ENCODE assay signal across 11 cellular contexts in genomic region chr1:41359211-41360073, GRCh38. TPM values are rescaled to one million over a fixed set of nuclear protein-coding genes. Genes with fewer than 3 reads are reported as not detected.
DNase-seq lines count a peak whose midpoint lies in the region; ATAC-seq, FAIRE-seq and TF ChIP-seq lines count a peak whose summit lies in the region.
"Had no signal": no experiment of that assay in that cellular context is flagged by ENCODE, and none has a peak within 500 bp of the region (broad histone marks: within the 10 kb centered on the region; RNA-seq: fewer than 3 reads in every experiment).

No MANE protein-coding gene starts in this region.

- H3K9me3 ChIP-seq in keratinocyte (ENCODE audit: control insufficient read depth, low read depth, low read length) (no peaks in the 10 kb centered on the region), stomach smooth muscle (ENCODE audit: control insufficient read depth in 2 of 2, low read length in 2 of 2) (no peaks in the 10 kb centered on the region)

- no peaks in the 10 kb centered on the region for H3K79me2 ChIP-seq in keratinocyte (ENCODE audit: control insufficient read depth, insufficient read depth, low read length)

- H2AFZ ChIP-seq in keratinocyte (ENCODE audit: control insufficient read depth, low read length), result no peak overlapping the region

- peaks cover 7% of the 10 kb centered on the region for H4K20me1 ChIP-seq in keratinocyte (ENCODE audit: control insufficient read depth, extremely low read depth, insufficient read depth, low read length)

- H3K9me1 ChIP-seq in keratinocyte (ENCODE audit: control insufficient read depth, extremely low read depth, insufficient read depth, low read length), result peaks cover 3% of the 10 kb centered on the region

- H3K4me2 ChIP-seq in keratinocyte (ENCODE audit: control insufficient read depth, extremely low read depth, insufficient read depth, low read depth, low read length), result peak overlapping the region; percentile 10

- FAIRE-seq in keratinocyte (lab: Jason Lieb, UNC), result no peak

- H3K36me3 Mint-ChIP-seq in activated CD4-positive, alpha-beta T cell treated with anti-CD3 and anti-CD28 coated beads, Interleukin-2, amount 10 ng/mL, durations not matched to agents 24 days and 14 days (ENCODE audit: low read depth), result no peaks in the 10 kb centered on the region
- no peaks in the 10 kb centered on the region for H3K36me3 Mint-ChIP-seq in activated T-helper 17 cell treated with anti-CD3 and anti-CD28 coated beads, Interleukin-2, amount 50 U/mL, for 72 hours (ENCODE audit: low read depth)

- intact Hi-C loops in activated CD4-positive, alpha-beta T cell treated with anti-CD3 and anti-CD28 coated beads, Interleukin-2, amount 10 ng/mL, durations not matched to agents 24 days and 14 days (cut with micrococcal nuclease), result no loop called here

- H3K9ac ChIP-seq in keratinocyte (ENCODE audit: control insufficient read depth, extremely low read depth, insufficient read depth, low read length) (no peak overlapping the region), stomach smooth muscle (ENCODE audit: low read length in 2 of 2) (peak overlapping the region in 1 of 2 donors; percentile 35)

- H3K27ac ChIP-seq in keratinocyte (ENCODE audit: control insufficient read depth, insufficient read depth, low read length), result no peak overlapping the region
- H3K27ac ChIP-seq in stomach smooth muscle (ENCODE audit: low read length), result peak overlapping the region; percentile 53

- H3K36me3 ChIP-seq in keratinocyte (ENCODE audit: control insufficient read depth in 2 of 2, extremely low read depth in 1 of 2, insufficient read depth in 2 of 2, low read length in 2 of 2) (no peaks in the 10 kb centered on the region), stomach smooth muscle (ENCODE audit: control insufficient read depth in 2 of 2, insufficient read depth in 2 of 2, low read length in 2 of 2) (no peaks in the 10 kb centered on the region)

- peaks cover 39% of the 10 kb centered on the region for H3K27me3 Mint-ChIP-seq in activated CD4-positive, alpha-beta T cell treated with anti-CD3 and anti-CD28 coated beads, Interleukin-2, amount 10 ng/mL, durations not matched to agents 24 days and 14 days
- H3K27me3 Mint-ChIP-seq in activated T-helper 17 cell treated with anti-CD3 and anti-CD28 coated beads, Interleukin-2, amount 50 U/mL, for 72 hours, result peaks cover 12% of the 10 kb centered on the region

- dilution Hi-C loops in keratinocyte (cut with MboI; ENCODE audit: extremely low pct_ligation_motif_present, low sequenced_read_pairs), result no loop called here

- no peak overlapping the region for H3K4me3 ChIP-seq in keratinocyte (ENCODE audit: control insufficient read depth in 2 of 3, extremely low read depth in 1 of 3, insufficient read depth in 2 of 3, low read depth in 1 of 3, low read length in 3 of 3)
- H3K4me3 ChIP-seq in stomach smooth muscle (ENCODE audit: low read length in 2 of 2), result no peak overlapping the region

- peak overlapping the region; percentile 5 for H3K4me3 Mint-ChIP-seq in activated CD4-positive, alpha-beta T cell treated with anti-CD3 and anti-CD28 coated beads, Interleukin-2, amount 10 ng/mL, durations not matched to agents 24 days and 14 days
- H3K4me3 Mint-ChIP-seq in activated T-helper 17 cell treated with anti-CD3 and anti-CD28 coated beads, Interleukin-2, amount 50 U/mL, for 72 hours, result no peak overlapping the region

- no peaks in the 10 kb centered on the region for H3K9me3 Mint-ChIP-seq in activated CD4-positive, alpha-beta T cell treated with anti-CD3 and anti-CD28 coated beads, Interleukin-2, amount 10 ng/mL, durations not matched to agents 24 days and 14 days
- no peaks in the 10 kb centered on the region for H3K9me3 Mint-ChIP-seq in activated T-helper 17 cell treated with anti-CD3 and anti-CD28 coated beads, Interleukin-2, amount 50 U/mL, for 72 hours

- DNase-seq in activated CD4-positive, alpha-beta T cell treated with anti-CD3 and anti-CD28 coated beads, Interleukin-2, amount 10 ng/mL, durations not matched to agents 24 days and 14 days, result no peak
- no peak for DNase-seq in activated CD4-positive, alpha-beta T cell treated with anti-CD3 and anti-CD28 coated beads for 1 hour
- no peak for DNase-seq in keratinocyte (ENCODE audit: low read depth, low spot score)
- no peak for DNase-seq in NCI-H2029 (lab: John Stamatoyannopoulos, UW)
- no peak for DNase-seq in inferior parietal cortex (ENCODE audit: extremely low spot score)
- DNase-seq: activated CD4-positive, CD25-positive, alpha-beta regulatory T cell; effector memory CD4-positive, alpha-beta T cell; NCI-H2107 had no signal

- no peak for TF ChIP-seq CTCF in keratinocyte (optimal IDR thresholded peaks at IDR 0.05 in 1 of 3, IDR thresholded peaks at IDR 0.05 in 1 of 3, conservative IDR thresholded peaks at IDR 0.05 in 1 of 3; ENCODE audit: extremely low read depth in 1 of 3, insufficient read depth in 2 of 3, low read length in 3 of 3)

- H3K27ac Mint-ChIP-seq in activated CD4-positive, alpha-beta T cell treated with anti-CD3 and anti-CD28 coated beads, Interleukin-2, amount 10 ng/mL, durations not matched to agents 24 days and 14 days, result no peak overlapping the region
- H3K27ac Mint-ChIP-seq in activated T-helper 17 cell treated with anti-CD3 and anti-CD28 coated beads, Interleukin-2, amount 50 U/mL, for 72 hours, result peak overlapping the region; percentile 28

- H3K27me3 ChIP-seq in keratinocyte (ENCODE audit: control insufficient read depth, extremely low read depth, insufficient read depth, low read length), result peaks cover 26% of the 10 kb centered on the region
- no peaks in the 10 kb centered on the region for H3K27me3 ChIP-seq in stomach smooth muscle (ENCODE audit: control insufficient read depth in 1 of 2, insufficient read depth in 2 of 2, low read length in 2 of 2)

- ATAC-seq in activated T-helper 17 cell treated with anti-CD3 and anti-CD28 coated beads, Interleukin-2, amount 50 U/mL, for 72 hours (replicated peaks), result no peak
- ATAC-seq in HG02610 (IDR thresholded peaks at IDR 0.05; ENCODE audit: unreplicated experiment), result no peak

- no peaks in the 10 kb centered on the region for H3K4me1 Mint-ChIP-seq in activated CD4-positive, alpha-beta T cell treated with anti-CD3 and anti-CD28 coated beads, Interleukin-2, amount 10 ng/mL, durations not matched to agents 24 days and 14 days
- H3K4me1 Mint-ChIP-seq in activated T-helper 17 cell treated with anti-CD3 and anti-CD28 coated beads, Interleukin-2, amount 50 U/mL, for 72 hours, result no peaks in the 10 kb centered on the region

- H3K4me1 ChIP-seq in keratinocyte (ENCODE audit: control insufficient read depth, extremely low read depth, insufficient read depth, low read length) (peaks cover 37% of the 10 kb centered on the region), stomach smooth muscle (ENCODE audit: control insufficient read depth, insufficient read depth, low read length) (peaks cover 43% of the 10 kb centered on the region)

RNA-seq across cellular contexts. Expression of gene FOXO6, which starts 1.8 kb away (rescaled TPM):
- not detected in 2 replicates for total RNA-seq in activated CD4-positive, alpha-beta T cell treated with anti-CD3 and anti-CD28 coated beads, Interleukin-2, amount 10 ng/mL, durations not matched to agents 24 days and 14 days
- under 1 TPM; 0.11 to 0.26 TPM for total RNA-seq in activated T-helper 17 cell treated with anti-CD3 and anti-CD28 coated beads, Interleukin-2, amount 50 U/mL, for 72 hours
- polyA plus RNA-seq in keratinocyte, result not detected in 3 replicates
- not detected for polyA plus RNA-seq in keratinocyte (2011; ENCODE audit: low read depth)
- not detected in 2 replicates for polyA plus RNA-seq in keratinocyte (2011; cell fraction: cytosol; rRNA removed)
- polyA plus RNA-seq in keratinocyte (2011; cell fraction: nucleus; rRNA removed), result not detected in 2 replicates
- 0.18 TPM in 1 of 2 replicates, not detected in the other for polyA plus RNA-seq in keratinocyte (2012; ENCODE audit: low replicate concordance)
- not detected in 3 replicates for polyA minus RNA-seq in keratinocyte
- polyA minus RNA-seq in keratinocyte (2011; cell fraction: cytosol; rRNA and poly(A)+ RNA removed), result not detected
- not detected in 2 replicates for polyA minus RNA-seq in keratinocyte (2011; cell fraction: nucleus; rRNA and poly(A)+ RNA removed)
